8 cellular contexts compared by ENCODE assay signal in the genomic region with DNA sequence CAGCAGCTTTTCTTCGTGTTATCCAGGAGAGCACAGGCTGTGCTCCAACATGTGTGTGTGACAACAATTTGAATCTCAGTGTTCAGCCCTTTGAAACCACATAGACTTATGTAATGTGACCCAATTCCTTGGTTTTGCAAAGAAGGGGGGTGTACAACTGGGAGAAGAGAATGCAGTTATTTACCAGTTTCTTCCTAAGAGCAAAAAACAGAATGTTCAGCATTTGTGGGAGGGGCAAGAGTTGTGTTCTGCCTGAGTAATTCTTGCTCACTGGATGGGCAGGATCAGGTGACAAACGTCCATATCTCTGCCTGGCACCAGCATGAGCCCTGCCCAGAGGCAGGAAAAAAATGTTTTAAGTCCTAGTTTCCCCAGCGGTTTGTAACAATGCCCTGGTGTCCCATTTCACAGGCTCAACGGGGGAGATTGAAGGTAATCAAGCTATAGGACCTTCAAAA.
DNase-seq lines count a peak whose midpoint lies in the region; ATAC-seq and TF ChIP-seq lines count a peak whose summit lies in the region.

No MANE protein-coding gene starts in this region.

- no peaks in the 10 kb centered on the region for H3K36me3 ChIP-seq in BLaER1 treated with 17β-estradiol and CSF1 and Interleukin-3, amounts not matched to agents 10 nM and 100 nM
- H3K36me3 ChIP-seq in neutrophil: no peaks in the 10 kb centered on the region

- H3K9ac ChIP-seq in BLaER1 treated with 17β-estradiol and CSF1 and Interleukin-3, amounts not matched to agents 10 nM and 100 nM: no peak overlapping the region

- 0 out of 22 replicates have a peak overlapping the region, but pooled peaks of 2 of the 11 experiments have one; percentile 0 to 31 for H3K27ac ChIP-seq in BLaER1 treated with 17β-estradiol and CSF1 and Interleukin-3, amounts not matched to agents 10 nM and 100 nM
- peak overlapping the region; percentile 96 for H3K27ac ChIP-seq in neutrophil

- peaks cover 42 to 96% (median 73%) of the 10 kb centered on the region in 11 experiments for H3K27me3 ChIP-seq in BLaER1 treated with 17β-estradiol and CSF1 and Interleukin-3, amounts not matched to agents 10 nM and 100 nM
- no peaks in the 10 kb centered on the region for H3K27me3 ChIP-seq in neutrophil

- TF ChIP-seq CTCF in neutrophil (IDR thresholded peaks at IDR 0.05): no peak

- DNase-seq in OCI-M1 (lab: John Stamatoyannopoulos, UW) (peak; percentile 64), fibroblast of gingiva (ENCODE audit: low read depth) (peak; percentile 85), dedifferentiated amniotic fluid mesenchymal stem cell (ENCODE audit: extremely low spot score) (no peak)

- H3K9me3 ChIP-seq in BLaER1 treated with 17β-estradiol and CSF1 and Interleukin-3, amounts not matched to agents 10 nM and 100 nM (replicated peaks in 1 of 11): peaks cover 0 to 20% (median 6%) of the 10 kb centered on the region in 11 experiments; a peak in 11 of 22 replicates
- H3K9me3 ChIP-seq in neutrophil: no peaks in the 10 kb centered on the region

- peak overlapping the region in 7 of 11 experiments; percentile 6 to 30 (median 15); a peak in 7 of 22 replicates for H3K4me2 ChIP-seq in BLaER1 treated with 17β-estradiol and CSF1 and Interleukin-3, amounts not matched to agents 10 nM and 100 nM

- no peaks in the 10 kb centered on the region for H4K20me1 ChIP-seq in BLaER1 treated with 17β-estradiol and CSF1 and Interleukin-3, amounts not matched to agents 10 nM and 100 nM

- peaks cover 5 to 30% (median 18%) of the 10 kb centered on the region in 10 experiments; a peak in 16 of 20 replicates for H3K4me1 ChIP-seq in BLaER1 treated with 17β-estradiol and CSF1 and Interleukin-3, amounts not matched to agents 10 nM and 100 nM
- peaks cover 39 to 46% of the 10 kb centered on the region in 2 experiments for H3K4me1 ChIP-seq in neutrophil (ENCODE audit: control insufficient read depth in 1 of 2, insufficient read depth in 1 of 2, low read depth in 1 of 2, low read length in 1 of 2)

- H3K4me3 ChIP-seq in BLaER1 treated with 17β-estradiol and CSF1 and Interleukin-3, amounts not matched to agents 10 nM and 100 nM: no peak overlapping the region
- peak overlapping the region in 1 of 2 experiments; percentile 33 for H3K4me3 ChIP-seq in neutrophil (ENCODE audit: low read depth in 1 of 2, low read length in 1 of 2)

- ATAC-seq in HG02642 (IDR thresholded peaks at IDR 0.05; ENCODE audit: poor library complexity, unreplicated experiment) (no peak), HG03175 (IDR thresholded peaks at IDR 0.05; ENCODE audit: unreplicated experiment) (no peak)
- ATAC-seq in activated CD4-positive, CD25-positive, alpha-beta regulatory T cell treated with anti-CD3 and anti-CD28 coated beads, Interleukin-2, amount 50 U/mL, for 24 hours: no peak
